In genomic region chr5:91162534-91163381, GRCh38 we compare ENCODE assay signal across 8 cellular contexts.
DNase-seq lines count a peak whose midpoint lies in the region; ATAC-seq and TF ChIP-seq lines count a peak whose summit lies in the region.

No MANE protein-coding gene starts in this region.

- peak; percentile 25 for DNase-seq in DMS153 (lab: John Stamatoyannopoulos, UW)
- DNase-seq in DMS153 treated with DMSO at 0.1 percent for 48 hours (lab: John Stamatoyannopoulos, UW; ENCODE audit: unreplicated experiment): no peak
- DNase-seq in RKO (ENCODE audit: low spot score): peak; percentile 25
- peak; percentile 54 to 77 for DNase-seq in activated naive CD4-positive, alpha-beta T cell treated with anti-CD3 and anti-CD28 coated beads, Interleukin-2, amount 50 U/mL, for 72 hours (ENCODE audit: low spot score in 2 of 2)
- peak; percentile 49 for DNase-seq in hepatic stellate cell (ENCODE audit: low spot score)
- DNase-seq in smooth muscle cell (lab: John Stamatoyannopoulos, UW; ENCODE audit: unreplicated experiment): no peak
- DNase-seq in DMS79 (lab: John Stamatoyannopoulos, UW): no peak

- no peaks in the 10 kb centered on the region for H3K36me3 Mint-ChIP-seq in activated naive CD4-positive, alpha-beta T cell treated with anti-CD3 and anti-CD28 coated beads, Interleukin-2, amount 50 U/mL, for 72 hours

- no peaks in the 10 kb centered on the region for H3K79me2 ChIP-seq in smooth muscle cell (ENCODE audit: low read depth)

- no peak for TF ChIP-seq CTCF in smooth muscle cell (IDR thresholded peaks at IDR 0.05; ENCODE audit: borderline replicate concordance, insufficient read depth, poor library complexity, severe bottlenecking)

- H3K9me3 ChIP-seq in smooth muscle cell (replicated peaks; ENCODE audit: low read depth): no peaks in the 10 kb centered on the region

- no peaks in the 10 kb centered on the region for H4K20me1 ChIP-seq in smooth muscle cell (ENCODE audit: low read depth)

- H3K4me2 ChIP-seq in smooth muscle cell: peak overlapping the region; percentile 22

- H3K27ac Mint-ChIP-seq in activated naive CD4-positive, alpha-beta T cell treated with anti-CD3 and anti-CD28 coated beads, Interleukin-2, amount 50 U/mL, for 72 hours: peak overlapping the region; percentile 7 to 38

- no peaks in the 10 kb centered on the region for H3K4me1 ChIP-seq in smooth muscle cell (ENCODE audit: low read depth)

- no peak overlapping the region for H3K4me3 ChIP-seq in smooth muscle cell

- 40% methylated on average over 6 of the region's 6 CpGs for WGBS in smooth muscle cell (ENCODE audit: low lambda C conversion rate)

- peak overlapping the region; percentile 87 for H3K27ac ChIP-seq in smooth muscle cell (ENCODE audit: low read depth)

- H3K9me3 Mint-ChIP-seq in activated naive CD4-positive, alpha-beta T cell treated with anti-CD3 and anti-CD28 coated beads, Interleukin-2, amount 50 U/mL, for 72 hours: no peaks in the 10 kb centered on the region

- peak overlapping the region; percentile 47 for H3K9ac ChIP-seq in smooth muscle cell (ENCODE audit: low read depth)

- no peaks in the 10 kb centered on the region for H3K36me3 ChIP-seq in smooth muscle cell (ENCODE audit: low read depth)

- ATAC-seq in HG03064 (IDR thresholded peaks at IDR 0.05; ENCODE audit: low read depth, unreplicated experiment): peak; percentile 98
- peak; percentile 99 to 100 for ATAC-seq in activated naive CD4-positive, alpha-beta T cell treated with anti-CD3 and anti-CD28 coated beads, Interleukin-2, amount 50 U/mL, for 72 hours

- no peak overlapping the region for H2AFZ ChIP-seq in smooth muscle cell (ENCODE audit: low read depth)

- no peaks in the 10 kb centered on the region for H3K27me3 ChIP-seq in smooth muscle cell (ENCODE audit: low read depth)

- H3F3A ChIP-seq in smooth muscle cell (ENCODE audit: low read depth): peaks cover 3% of the 10 kb centered on the region

Comparison
In these comparisons a context has a peak if more than half of its experiments do, and no peak if none do; other contexts are left out.
1. DNase-seq: peak in DMS153 (single experiment), RKO (single experiment), activated naive CD4-positive, alpha-beta T cell treated with anti-CD3 and anti-CD28 coated beads, Interleukin-2, amount 50 U/mL, for 72 hours (2 of 2) and hepatic stellate cell (single experiment); none in DMS153 treated with DMSO at 0.1 percent for 48 hours (single experiment), smooth muscle cell (single experiment) and DMS79 (single experiment).